1 cellular context compared by ENCODE assay signal in genomic region chr12:644293-644639, GRCh38.
TF ChIP-seq lines count a peak whose summit lies in the region.

No MANE protein-coding gene starts in this region.

TF ChIP-seq in liver, 16 proteins besides CTCF, POLR2A, EP300 and RAD21 (continued from another document):
- no peak for TF ChIP-seq REST (IDR thresholded peaks at IDR 0.05)
- no peak for TF ChIP-seq NR2F2 (IDR thresholded peaks at IDR 0.05)
- TF ChIP-seq JUND (IDR thresholded peaks at IDR 0.05): no peak
